ENCODE assay signal across 23 cellular contexts in genomic region chr3:164940737-164941136, GRCh38.
A peak's percentile ranks its signal among the peaks of the same experiment; 100 is the strongest.
DNase-seq lines count a peak whose midpoint lies in the region; ATAC-seq lines count a peak whose summit lies in the region.
"Had no signal": no experiment of that assay in that cellular context is flagged by ENCODE, and none has a peak within 500 bp of the region (broad histone marks: within the 10 kb centered on the region; RNA-seq: fewer than 3 reads in every experiment).

No MANE protein-coding gene starts in this region.

- DNase-seq in A172 (ENCODE audit: low spot score) (peak; percentile 64), HS-5 (ENCODE audit: low read depth) (peak; percentile 14), amniotic epithelial cell (ENCODE audit: low read depth) (peak; percentile 39), glomerular visceral epithelial cell (ENCODE audit: extremely low spot score) (peak; percentile 48), left cardiac atrium (no peak), NCI-H1930 (lab: John Stamatoyannopoulos, UW) (no peak)
- DNase-seq in effector CD8-positive, alpha-beta T cell (lab: John Stamatoyannopoulos, UW), result no peak
- DNase-seq: activated CD4-positive, alpha-beta T cell treated with anti-CD3 and anti-CD28 coated beads, Interleukin-2, amount 50 U/mL, for 1 hour; activated naive CD4-positive, alpha-beta T cell; activated T-cell treated with anti-CD3 and anti-CD28 coated beads, Interleukin-2, amount 50 U/mL, for 72 hours; CD8-positive, alpha-beta T cell; GOT3; KG1; natural killer cell; NCI-H146; NCI-H2171 treated with DMSO at 0.1 percent for 48 hours; NCI-H526; retina; SHP77 treated with DMSO at 0.1 percent for 48 hours; stimulated activated CD4-positive, alpha-beta T cell treated with anti-CD3 and anti-CD28 coated beads, Interleukin-1b, Interleukin-23, amount 100 ng/mL, for 48 hours; T1000; tibial artery had no signal

- no peak for ATAC-seq in left cardiac atrium
- ATAC-seq in HG02852 (IDR thresholded peaks at IDR 0.05; ENCODE audit: unreplicated experiment), result no peak
- ATAC-seq: activated T-cell treated with anti-CD3 and anti-CD28 coated beads, Interleukin-2, amount 50 U/mL, for 72 hours; CD8-positive, alpha-beta T cell; natural killer cell had no signal

- intact Hi-C loops in left cardiac atrium (cut with DNase I), result no loop called here

Comparison
In these comparisons a context has a peak if more than half of its experiments do, and no peak if none do; other contexts are left out.
1. DNase-seq: peak in A172 (single experiment), HS-5 (single experiment), amniotic epithelial cell (single experiment) and glomerular visceral epithelial cell (single experiment); none in left cardiac atrium (single experiment), effector CD8-positive, alpha-beta T cell (single experiment) and NCI-H1930 (0 of 2).